1 cellular context compared by ENCODE assay signal in the genomic region with DNA sequence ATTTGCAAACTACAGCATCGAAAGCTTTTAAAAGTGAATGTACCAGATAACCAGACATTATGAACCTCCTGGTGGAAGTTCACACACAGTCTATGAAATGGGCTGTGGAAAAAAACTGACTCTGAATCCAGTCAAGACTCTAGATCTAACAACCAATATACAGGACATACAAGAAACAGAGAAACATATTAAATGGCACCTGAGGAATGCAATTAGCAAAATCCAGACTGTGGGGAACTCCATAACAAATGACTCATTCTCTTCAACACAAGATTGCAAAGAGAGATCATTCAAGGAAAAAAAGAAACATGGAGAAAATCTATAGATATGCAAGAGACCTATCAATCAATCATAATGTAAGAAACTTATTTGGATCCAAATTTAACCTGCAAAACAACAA.
TF ChIP-seq lines count a peak whose summit lies in the region.

No MANE protein-coding gene starts in this region.

TF ChIP-seq in HepG2, 621 proteins besides CTCF, POLR2A, EP300 and RAD21:
- TF ChIP-seq MBD4 (IDR thresholded peaks at IDR 0.05; ENCODE audit: borderline replicate concordance, low read length) (no peak), ZNF614 (CRISPR knock-in tag; IDR thresholded peaks at IDR 0.05; ENCODE audit: borderline replicate concordance) (no peak), ZNF331 (CRISPR knock-in tag; IDR thresholded peaks at IDR 0.05) (no peak), RNF2 (conservative IDR thresholded peaks at IDR 0.05; ENCODE audit: low read depth) (no peak), ZNF367 (CRISPR knock-in tag; IDR thresholded peaks at IDR 0.05; ENCODE audit: borderline replicate concordance) (no peak), ZNF773 (CRISPR knock-in tag; IDR thresholded peaks at IDR 0.05; ENCODE audit: borderline replicate concordance) (no peak)
- TF ChIP-seq, protein P1, sequence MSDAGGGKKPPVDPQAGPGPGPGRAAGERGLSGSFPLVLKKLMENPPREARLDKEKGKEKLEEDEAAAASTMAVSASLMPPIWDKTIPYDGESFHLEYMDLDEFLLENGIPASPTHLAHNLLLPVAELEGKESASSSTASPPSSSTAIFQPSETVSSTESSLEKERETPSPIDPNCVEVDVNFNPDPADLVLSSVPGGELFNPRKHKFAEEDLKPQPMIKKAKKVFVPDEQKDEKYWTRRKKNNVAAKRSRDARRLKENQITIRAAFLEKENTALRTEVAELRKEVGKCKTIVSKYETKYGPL (CRISPR knock-in tag; IDR thresholded peaks at IDR 0.05) = no peak
- TF ChIP-seq, protein P2, sequence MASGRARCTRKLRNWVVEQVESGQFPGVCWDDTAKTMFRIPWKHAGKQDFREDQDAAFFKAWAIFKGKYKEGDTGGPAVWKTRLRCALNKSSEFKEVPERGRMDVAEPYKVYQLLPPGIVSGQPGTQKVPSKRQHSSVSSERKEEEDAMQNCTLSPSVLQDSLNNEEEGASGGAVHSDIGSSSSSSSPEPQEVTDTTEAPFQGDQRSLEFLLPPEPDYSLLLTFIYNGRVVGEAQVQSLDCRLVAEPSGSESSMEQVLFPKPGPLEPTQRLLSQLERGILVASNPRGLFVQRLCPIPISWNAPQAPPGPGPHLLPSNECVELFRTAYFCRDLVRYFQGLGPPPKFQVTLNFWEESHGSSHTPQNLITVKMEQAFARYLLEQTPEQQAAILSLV (CRISPR knock-in tag; IDR thresholded peaks at IDR 0.05; ENCODE audit: borderline replicate concordance) = no peak
- TF ChIP-seq, protein P3, sequence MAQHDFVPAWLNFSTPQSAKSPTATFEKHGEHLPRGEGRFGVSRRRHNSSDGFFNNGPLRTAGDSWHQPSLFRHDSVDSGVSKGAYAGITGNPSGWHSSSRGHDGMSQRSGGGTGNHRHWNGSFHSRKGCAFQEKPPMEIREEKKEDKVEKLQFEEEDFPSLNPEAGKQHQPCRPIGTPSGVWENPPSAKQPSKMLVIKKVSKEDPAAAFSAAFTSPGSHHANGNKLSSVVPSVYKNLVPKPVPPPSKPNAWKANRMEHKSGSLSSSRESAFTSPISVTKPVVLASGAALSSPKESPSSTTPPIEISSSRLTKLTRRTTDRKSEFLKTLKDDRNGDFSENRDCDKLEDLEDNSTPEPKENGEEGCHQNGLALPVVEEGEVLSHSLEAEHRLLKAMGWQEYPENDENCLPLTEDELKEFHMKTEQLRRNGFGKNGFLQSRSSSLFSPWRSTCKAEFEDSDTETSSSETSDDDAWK (CRISPR knock-in tag; IDR thresholded peaks at IDR 0.05) = no peak
- TF ChIP-seq, protein P4, sequence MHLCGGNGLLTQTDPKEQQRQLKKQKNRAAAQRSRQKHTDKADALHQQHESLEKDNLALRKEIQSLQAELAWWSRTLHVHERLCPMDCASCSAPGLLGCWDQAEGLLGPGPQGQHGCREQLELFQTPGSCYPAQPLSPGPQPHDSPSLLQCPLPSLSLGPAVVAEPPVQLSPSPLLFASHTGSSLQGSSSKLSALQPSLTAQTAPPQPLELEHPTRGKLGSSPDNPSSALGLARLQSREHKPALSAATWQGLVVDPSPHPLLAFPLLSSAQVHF (CRISPR knock-in tag; IDR thresholded peaks at IDR 0.05) = no peak
